19 cellular contexts compared by ENCODE assay signal in the genomic region with DNA sequence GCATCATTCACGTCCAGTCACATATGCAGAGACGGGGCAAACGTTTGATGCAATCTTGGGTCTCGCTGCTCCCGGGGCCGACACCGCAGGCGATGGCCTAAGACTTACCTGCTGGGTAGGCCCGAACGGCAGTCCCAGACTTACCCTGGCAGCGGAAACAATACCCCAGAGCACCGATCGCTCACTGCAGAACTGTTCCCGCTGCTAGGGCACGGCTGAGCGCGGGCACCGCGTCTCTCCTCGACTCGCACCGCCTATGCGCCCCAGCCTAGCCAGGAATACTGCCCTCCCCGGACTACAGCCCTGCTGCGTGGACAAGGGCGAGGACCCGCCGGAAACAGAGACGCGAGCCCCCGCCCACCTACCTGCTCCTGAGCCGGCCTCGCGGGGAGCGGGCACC.
DNase-seq lines count a peak whose midpoint lies in the region; ATAC-seq, FAIRE-seq and TF ChIP-seq lines count a peak whose summit lies in the region.
"Had no signal": no experiment of that assay in that cellular context is flagged by ENCODE, and none has a peak within 500 bp of the region (broad histone marks: within the 10 kb centered on the region; RNA-seq: fewer than 3 reads in every experiment).

No MANE protein-coding gene starts in this region.

- no peak for ATAC-seq in WTC11
- ATAC-seq: upper lobe of right lung had no signal

- no peak overlapping the region for H2BK5ac ChIP-seq in trophoblast cell (ENCODE audit: low read depth, low read length, poor library complexity)

- H3K4me2 ChIP-seq in trophoblast cell (ENCODE audit: low read length) = peak overlapping the region; percentile 30

- no peak overlapping the region for H3K4ac ChIP-seq in trophoblast cell (ENCODE audit: low read depth, low read length)

- peaks cover 59% of the 10 kb centered on the region for H3K4me1 Mint-ChIP-seq in WTC11
- peaks cover 30% of the 10 kb centered on the region for H3K4me1 Mint-ChIP-seq in osteocyte (ENCODE audit: unreplicated experiment)

- peaks cover 17% of the 10 kb centered on the region for H3K79me1 ChIP-seq in trophoblast cell (ENCODE audit: low read length)

- FAIRE-seq in RCC 7860 (lab: Jason Lieb, UNC) = no peak

- H3K27me3 ChIP-seq in BJ (ENCODE audit: control insufficient read depth, insufficient read depth, low read length) (no peaks in the 10 kb centered on the region), trophoblast cell (ENCODE audit: insufficient read depth, low read length) (no peaks in the 10 kb centered on the region)

- H2AK5ac ChIP-seq in trophoblast cell (ENCODE audit: low read length) = no peak overlapping the region

- no peaks in the 10 kb centered on the region for H3K36me3 Mint-ChIP-seq in WTC11
- H3K36me3 Mint-ChIP-seq in osteocyte (ENCODE audit: unreplicated experiment) = peaks cover 2% of the 10 kb centered on the region

- H3K9me3 Mint-ChIP-seq in WTC11 (no peaks in the 10 kb centered on the region), osteocyte (ENCODE audit: unreplicated experiment) (no peaks in the 10 kb centered on the region)

- no peak overlapping the region for H3K14ac ChIP-seq in trophoblast cell (ENCODE audit: low read length)

- H3K4me3 Mint-ChIP-seq in WTC11 (peak overlapping the region; percentile 84), osteocyte (ENCODE audit: unreplicated experiment) (no peak overlapping the region)

- CTCF ChIA-PET in BJ (lab: Yijun Ruan, JAX) = interaction anchor here (1.2 kb wide), 2 partner anchors 25 to 208 kb away, joined by 3 to 4 read pairs; no protein-coding TSS in a partner anchor
- CTCF ChIA-PET in WTC11 (lab: Charles Lee) = interaction anchor here (1.6 kb wide), 1 partner anchor 218 kb away, joined by 6 read pairs; no protein-coding TSS in a partner anchor

- no peak overlapping the region for H3K23ac ChIP-seq in trophoblast cell (ENCODE audit: low read length)

- no peak overlapping the region for H3K18ac ChIP-seq in trophoblast cell (ENCODE audit: low read length)

- H2AFZ ChIP-seq in trophoblast cell (ENCODE audit: insufficient read depth, low read length, poor library complexity) = no peak overlapping the region

- POLR2A ChIA-PET in BJ (lab: Charles Lee) = no interaction called here
- POLR2A ChIA-PET in WTC11 (lab: Charles Lee) = no interaction called here

- H2BK12ac ChIP-seq in trophoblast cell (ENCODE audit: low read length) = no peak overlapping the region

- no peak overlapping the region for H3K9ac ChIP-seq in trophoblast cell (ENCODE audit: low read length)

- no peak overlapping the region for H4K91ac ChIP-seq in trophoblast cell (ENCODE audit: low read depth, low read length)

- H3K27ac ChIP-seq in trophoblast cell (ENCODE audit: low read depth, low read length) = no peak overlapping the region
- H3K27ac ChIP-seq: upper lobe of right lung, VCaP had no signal

- H3K36me3 ChIP-seq in BJ (ENCODE audit: control insufficient read depth, insufficient read depth, low read length) (peaks cover 2% of the 10 kb centered on the region; the same call in 1 of the 2 replicates), trophoblast cell (ENCODE audit: control insufficient read depth in 1 of 2, insufficient read depth in 2 of 2, low read length in 2 of 2) (peaks cover 0 to 2% of the 10 kb centered on the region in 2 experiments)
- H3K36me3 ChIP-seq: upper lobe of right lung had no signal

- no peak overlapping the region for H2BK120ac ChIP-seq in trophoblast cell (ENCODE audit: insufficient read depth, low read length, poor library complexity)

- H3K27me3 Mint-ChIP-seq in WTC11 (ENCODE audit: low read depth) = peaks cover 61% of the 10 kb centered on the region
- no peaks in the 10 kb centered on the region for H3K27me3 Mint-ChIP-seq in osteocyte (ENCODE audit: unreplicated experiment)

- H3K79me2 ChIP-seq in trophoblast cell (ENCODE audit: control insufficient read depth, insufficient read depth, low read length, poor library complexity) = peaks cover 3% of the 10 kb centered on the region

- H4K8ac ChIP-seq in trophoblast cell (ENCODE audit: low read depth, low read length) = no peak overlapping the region

- no peaks in the 10 kb centered on the region for H3K9me3 ChIP-seq in trophoblast cell (ENCODE audit: insufficient read depth, low read depth, low read length)
- H3K9me3 ChIP-seq: upper lobe of right lung had no signal

- DNase-seq in BJ (ENCODE audit: low read depth) (no peak), WTC11 (ENCODE audit: low spot score) (peak; percentile 13), fibroblast of villous mesenchyme (ENCODE audit: low read depth) (no peak), trophoblast cell (no peak), osteocyte (ENCODE audit: extremely low spot score, unreplicated experiment) (no peak), RCC 7860 (ENCODE audit: low spot score) (no peak)
- no peak for DNase-seq in activated CD4-positive, alpha-beta T cell treated with anti-CD3 and anti-CD28 coated beads, Interleukin-2, amount 50 U/mL, for 4 hours
- DNase-seq in stimulated activated naive CD4-positive, alpha-beta T cell treated with Interleukin-2 at 50 U/mL for 16 hours (lab: John Stamatoyannopoulos, UW) = no peak
- DNase-seq: activated CD8-positive, alpha-beta memory T cell treated with anti-CD3 and anti-CD28 coated beads for 24 hours; central memory CD4-positive, alpha-beta T cell; MM.1S; naive B cell; NCI-H226; NK-92 treated with Interleukin-12 subunit alpha and Interleukin-12 subunit beta, amount 100 ng/mL, for 24 hours; RPMI8226; stimulated activated CD4-positive, alpha-beta T cell treated with anti-CD3 and anti-CD28 coated beads, Interleukin-15, amount 100 ng/mL, for 24 hours; stimulated activated naive CD4-positive, alpha-beta T cell; upper lobe of right lung had no signal

- H3K4me3 ChIP-seq in BJ (ENCODE audit: low read depth, low read length) (peak overlapping the region; percentile 9), fibroblast of villous mesenchyme (ENCODE audit: low read depth, low read length) (peak overlapping the region; percentile 81), trophoblast cell (ENCODE audit: low read depth, low read length) (peak overlapping the region; percentile 35)
- H3K4me3 ChIP-seq: upper lobe of right lung had no signal

- no peak overlapping the region for H4K12ac ChIP-seq in trophoblast cell (ENCODE audit: low read depth, low read length)

- peaks cover 0 to 6% of the 10 kb centered on the region in 2 experiments for H3K4me1 ChIP-seq in trophoblast cell (ENCODE audit: control insufficient read depth in 1 of 2, insufficient read depth in 2 of 2, low read length in 2 of 2)
- H3K4me1 ChIP-seq: upper lobe of right lung had no signal

- no peak overlapping the region for H3K27ac Mint-ChIP-seq in WTC11
- no peak overlapping the region for H3K27ac Mint-ChIP-seq in osteocyte (ENCODE audit: unreplicated experiment)
- H3K27ac Mint-ChIP-seq: naive B cell had no signal

- no CpG with 5 or more reads among the region's 35 CpGs for WGBS in trophoblast cell (ENCODE audit: extremely low coverage, insufficient coverage, insufficient read length)

- TF ChIP-seq CTCF in BJ (IDR thresholded peaks at IDR 0.05; ENCODE audit: insufficient read depth, low read depth, low read length) (no peak), WTC11 (IDR thresholded peaks at IDR 0.05) (no peak), fibroblast of villous mesenchyme (IDR thresholded peaks at IDR 0.05; ENCODE audit: insufficient read depth, low read depth, low read length) (no peak), osteocyte (IDR thresholded peaks at IDR 0.05) (no peak)

TF ChIP-seq in WTC11, 78 proteins besides CTCF, POLR2A, EP300 and RAD21:
- TF ChIP-seq ZNF263 (CRISPR knock-in tag; IDR thresholded peaks at IDR 0.05; ENCODE audit: low read depth) = no peak
- TF ChIP-seq, protein P1, sequence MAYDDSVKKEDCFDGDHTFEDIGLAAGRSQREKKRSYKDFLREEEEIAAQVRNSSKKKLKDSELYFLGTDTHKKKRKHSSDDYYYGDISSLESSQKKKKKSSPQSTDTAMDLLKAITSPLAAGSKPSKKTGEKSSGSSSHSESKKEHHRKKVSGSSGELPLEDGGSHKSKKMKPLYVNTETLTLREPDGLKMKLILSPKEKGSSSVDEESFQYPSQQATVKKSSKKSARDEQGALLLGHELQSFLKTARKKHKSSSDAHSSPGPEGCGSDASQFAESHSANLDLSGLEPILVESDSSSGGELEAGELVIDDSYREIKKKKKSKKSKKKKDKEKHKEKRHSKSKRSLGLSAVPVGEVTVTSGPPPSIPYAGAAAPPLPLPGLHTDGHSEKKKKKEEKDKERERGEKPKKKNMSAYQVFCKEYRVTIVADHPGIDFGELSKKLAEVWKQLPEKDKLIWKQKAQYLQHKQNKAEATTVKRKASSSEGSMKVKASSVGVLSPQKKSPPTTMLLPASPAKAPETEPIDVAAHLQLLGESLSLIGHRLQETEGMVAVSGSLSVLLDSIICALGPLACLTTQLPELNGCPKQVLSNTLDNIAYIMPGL (CRISPR knock-in tag; IDR thresholded peaks at IDR 0.05) = no peak
- TF ChIP-seq TCF7 (CRISPR knock-in tag; IDR thresholded peaks at IDR 0.05; ENCODE audit: low read depth) = no peak
- TF ChIP-seq, protein P2, sequence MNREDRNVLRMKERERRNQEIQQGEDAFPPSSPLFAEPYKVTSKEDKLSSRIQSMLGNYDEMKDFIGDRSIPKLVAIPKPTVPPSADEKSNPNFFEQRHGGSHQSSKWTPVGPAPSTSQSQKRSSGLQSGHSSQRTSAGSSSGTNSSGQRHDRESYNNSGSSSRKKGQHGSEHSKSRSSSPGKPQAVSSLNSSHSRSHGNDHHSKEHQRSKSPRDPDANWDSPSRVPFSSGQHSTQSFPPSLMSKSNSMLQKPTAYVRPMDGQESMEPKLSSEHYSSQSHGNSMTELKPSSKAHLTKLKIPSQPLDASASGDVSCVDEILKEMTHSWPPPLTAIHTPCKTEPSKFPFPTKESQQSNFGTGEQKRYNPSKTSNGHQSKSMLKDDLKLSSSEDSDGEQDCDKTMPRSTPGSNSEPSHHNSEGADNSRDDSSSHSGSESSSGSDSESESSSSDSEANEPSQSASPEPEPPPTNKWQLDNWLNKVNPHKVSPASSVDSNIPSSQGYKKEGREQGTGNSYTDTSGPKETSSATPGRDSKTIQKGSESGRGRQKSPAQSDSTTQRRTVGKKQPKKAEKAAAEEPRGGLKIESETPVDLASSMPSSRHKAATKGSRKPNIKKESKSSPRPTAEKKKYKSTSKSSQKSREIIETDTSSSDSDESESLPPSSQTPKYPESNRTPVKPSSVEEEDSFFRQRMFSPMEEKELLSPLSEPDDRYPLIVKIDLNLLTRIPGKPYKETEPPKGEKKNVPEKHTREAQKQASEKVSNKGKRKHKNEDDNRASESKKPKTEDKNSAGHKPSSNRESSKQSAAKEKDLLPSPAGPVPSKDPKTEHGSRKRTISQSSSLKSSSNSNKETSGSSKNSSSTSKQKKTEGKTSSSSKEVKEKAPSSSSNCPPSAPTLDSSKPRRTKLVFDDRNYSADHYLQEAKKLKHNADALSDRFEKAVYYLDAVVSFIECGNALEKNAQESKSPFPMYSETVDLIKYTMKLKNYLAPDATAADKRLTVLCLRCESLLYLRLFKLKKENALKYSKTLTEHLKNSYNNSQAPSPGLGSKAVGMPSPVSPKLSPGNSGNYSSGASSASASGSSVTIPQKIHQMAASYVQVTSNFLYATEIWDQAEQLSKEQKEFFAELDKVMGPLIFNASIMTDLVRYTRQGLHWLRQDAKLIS (CRISPR knock-in tag; IDR thresholded peaks at IDR 0.05; ENCODE audit: borderline replicate concordance) = no peak
- no peak for TF ChIP-seq SP1 (CRISPR knock-in tag; conservative IDR thresholded peaks at IDR 0.05)
TF ChIP-seq in WTC11: peak in this region for 0.

Comparison
In these comparisons a context has a peak if more than half of its experiments do, and no peak if none do; other contexts are left out.
1. H3K4me3 ChIP-seq: peak in every context shown above with its lines; median percentile 81 in fibroblast of villous mesenchyme; 35 in trophoblast cell; 9 in BJ.